In the genomic region with DNA sequence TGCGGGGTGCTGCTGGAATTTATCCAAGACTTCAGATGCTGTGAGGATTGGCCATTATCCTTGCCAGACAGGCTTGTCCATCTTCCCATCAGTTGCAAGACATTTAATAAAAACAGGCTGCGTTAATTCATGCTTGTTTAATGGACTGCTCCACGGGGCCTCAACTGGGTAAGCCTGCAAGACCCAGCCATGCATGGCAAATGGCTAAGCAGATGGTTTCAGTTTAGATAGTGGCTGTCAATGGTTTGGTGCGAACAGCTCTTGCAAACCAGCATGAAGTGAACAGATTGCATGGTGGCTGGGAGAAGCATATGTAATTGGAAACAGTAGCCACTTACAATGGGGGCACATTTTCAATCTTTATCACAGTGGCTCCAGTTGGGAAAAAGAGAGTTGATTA, we compare ENCODE assay signal across 1 cellular context.
TF ChIP-seq lines count a peak whose summit lies in the region.

No MANE protein-coding gene starts in this region.

TF ChIP-seq in GM23338, 12 proteins besides CTCF, POLR2A, EP300 and RAD21 (continued from another document):
- TF ChIP-seq, protein P1, sequence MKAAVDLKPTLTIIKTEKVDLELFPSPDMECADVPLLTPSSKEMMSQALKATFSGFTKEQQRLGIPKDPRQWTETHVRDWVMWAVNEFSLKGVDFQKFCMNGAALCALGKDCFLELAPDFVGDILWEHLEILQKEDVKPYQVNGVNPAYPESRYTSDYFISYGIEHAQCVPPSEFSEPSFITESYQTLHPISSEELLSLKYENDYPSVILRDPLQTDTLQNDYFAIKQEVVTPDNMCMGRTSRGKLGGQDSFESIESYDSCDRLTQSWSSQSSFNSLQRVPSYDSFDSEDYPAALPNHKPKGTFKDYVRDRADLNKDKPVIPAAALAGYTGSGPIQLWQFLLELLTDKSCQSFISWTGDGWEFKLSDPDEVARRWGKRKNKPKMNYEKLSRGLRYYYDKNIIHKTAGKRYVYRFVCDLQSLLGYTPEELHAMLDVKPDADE (IDR thresholded peaks at IDR 0.05) = no peak
- TF ChIP-seq JUNB (IDR thresholded peaks at IDR 0.05; ENCODE audit: unreplicated experiment) (no peak), STAT1 (IDR thresholded peaks at IDR 0.05; ENCODE audit: unreplicated experiment) (no peak), EZH2 (IDR thresholded peaks at IDR 0.05; ENCODE audit: low read depth, unreplicated experiment) (no peak), POLR2AphosphoS5 (IDR thresholded peaks at IDR 0.05; ENCODE audit: low read depth) (no peak)
- TF ChIP-seq, protein P2, sequence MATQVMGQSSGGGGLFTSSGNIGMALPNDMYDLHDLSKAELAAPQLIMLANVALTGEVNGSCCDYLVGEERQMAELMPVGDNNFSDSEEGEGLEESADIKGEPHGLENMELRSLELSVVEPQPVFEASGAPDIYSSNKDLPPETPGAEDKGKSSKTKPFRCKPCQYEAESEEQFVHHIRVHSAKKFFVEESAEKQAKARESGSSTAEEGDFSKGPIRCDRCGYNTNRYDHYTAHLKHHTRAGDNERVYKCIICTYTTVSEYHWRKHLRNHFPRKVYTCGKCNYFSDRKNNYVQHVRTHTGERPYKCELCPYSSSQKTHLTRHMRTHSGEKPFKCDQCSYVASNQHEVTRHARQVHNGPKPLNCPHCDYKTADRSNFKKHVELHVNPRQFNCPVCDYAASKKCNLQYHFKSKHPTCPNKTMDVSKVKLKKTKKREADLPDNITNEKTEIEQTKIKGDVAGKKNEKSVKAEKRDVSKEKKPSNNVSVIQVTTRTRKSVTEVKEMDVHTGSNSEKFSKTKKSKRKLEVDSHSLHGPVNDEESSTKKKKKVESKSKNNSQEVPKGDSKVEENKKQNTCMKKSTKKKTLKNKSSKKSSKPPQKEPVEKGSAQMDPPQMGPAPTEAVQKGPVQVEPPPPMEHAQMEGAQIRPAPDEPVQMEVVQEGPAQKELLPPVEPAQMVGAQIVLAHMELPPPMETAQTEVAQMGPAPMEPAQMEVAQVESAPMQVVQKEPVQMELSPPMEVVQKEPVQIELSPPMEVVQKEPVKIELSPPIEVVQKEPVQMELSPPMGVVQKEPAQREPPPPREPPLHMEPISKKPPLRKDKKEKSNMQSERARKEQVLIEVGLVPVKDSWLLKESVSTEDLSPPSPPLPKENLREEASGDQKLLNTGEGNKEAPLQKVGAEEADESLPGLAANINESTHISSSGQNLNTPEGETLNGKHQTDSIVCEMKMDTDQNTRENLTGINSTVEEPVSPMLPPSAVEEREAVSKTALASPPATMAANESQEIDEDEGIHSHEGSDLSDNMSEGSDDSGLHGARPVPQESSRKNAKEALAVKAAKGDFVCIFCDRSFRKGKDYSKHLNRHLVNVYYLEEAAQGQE (IDR thresholded peaks at IDR 0.05; ENCODE audit: unreplicated experiment) = no peak
TF ChIP-seq in GM23338: peak in this region for 0.
